ENCODE assay signal across 1 cellular context in the genomic region with DNA sequence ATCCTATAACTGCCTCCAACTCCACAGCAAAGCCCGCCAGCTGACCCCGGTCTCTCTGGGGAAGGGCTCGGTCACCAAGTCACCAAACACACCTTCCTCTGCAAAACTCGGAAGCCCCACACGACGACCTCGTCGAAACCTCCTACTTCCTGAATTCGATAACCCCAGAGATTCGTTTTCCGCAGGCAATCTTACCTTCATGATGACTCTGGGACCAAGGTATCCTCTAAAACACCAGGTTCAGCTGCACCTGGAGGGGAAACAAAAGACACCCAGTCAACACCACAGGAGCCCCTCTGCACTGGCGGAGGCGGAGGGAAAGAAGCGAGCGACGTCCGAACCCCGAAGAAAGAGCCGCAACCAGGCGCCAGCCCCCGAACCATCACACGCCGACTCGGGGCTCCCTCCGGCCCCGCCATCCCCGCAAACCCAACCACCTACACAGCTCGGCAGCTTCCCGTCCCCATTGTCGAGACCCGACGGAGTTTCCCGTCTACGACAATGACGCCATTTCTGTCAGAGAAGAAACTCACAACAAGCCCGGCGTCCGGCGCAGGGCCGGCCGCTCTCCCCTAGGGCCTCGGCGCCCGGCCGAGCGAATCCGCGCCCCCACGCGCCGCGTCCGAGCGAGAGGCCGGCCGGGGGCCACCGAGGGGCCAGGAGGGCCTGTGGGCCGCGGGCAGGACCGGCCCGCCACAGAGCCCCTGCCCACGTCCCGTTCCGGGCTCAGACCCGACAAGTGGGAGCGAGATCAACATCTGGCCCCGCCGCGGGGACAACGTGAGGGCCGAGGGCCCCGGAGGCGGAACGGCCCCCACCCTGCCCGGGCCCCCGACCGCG.
TF ChIP-seq lines count a peak whose summit lies in the region.

No MANE protein-coding gene starts in this region.

TF ChIP-seq in K562, 482 proteins besides CTCF, POLR2A, EP300 and RAD21 (continued from another document and continues in another):
- TF ChIP-seq SAP30 (IDR thresholded peaks at IDR 0.05; ENCODE audit: borderline replicate concordance, insufficient read depth, low read depth, low read length, poor library complexity, severe bottlenecking) (peak; percentile 83), SRSF3 (IDR thresholded peaks at IDR 0.05; ENCODE audit: insufficient read depth, low read length) (no peak), POLR2B (IDR thresholded peaks at IDR 0.05; ENCODE audit: low read depth, partially characterized antibody) (no peak), EGR1 (conservative IDR thresholded peaks at IDR 0.05) (peak; percentile 31; the same call in 1 of the 2 replicates), CBX2 (IDR thresholded peaks at IDR 0.05; ENCODE audit: insufficient read depth, low read length, poor library complexity, severe bottlenecking) (no peak), HNRNPLL (IDR thresholded peaks at IDR 0.05; ENCODE audit: low read depth, low read length, poor library complexity, severe bottlenecking) (peak; percentile 42), MECOM (CRISPR knock-in tag; IDR thresholded peaks at IDR 0.05) (no peak), CHD1 (IDR thresholded peaks at IDR 0.05; ENCODE audit: low read length) (peak; percentile 66), SAFB2 (IDR thresholded peaks at IDR 0.05; ENCODE audit: borderline replicate concordance, low read depth, low read length, severe bottlenecking) (no peak), LCOR (CRISPR knock-in tag; IDR thresholded peaks at IDR 0.05) (no peak), HDAC8 (tag; IDR thresholded peaks at IDR 0.05) (no peak), NR2C1 (IDR thresholded peaks at IDR 0.05) (no peak), NR2C1 (tag; IDR thresholded peaks at IDR 0.05) (no peak), SETDB1 (IDR thresholded peaks at IDR 0.05; ENCODE audit: low read length) (no peak), XRCC5 (IDR thresholded peaks at IDR 0.05; ENCODE audit: low read depth, low read length) (peak; percentile 70; the same call in 1 of the 2 replicates), ZNF212 (CRISPR knock-in tag; IDR thresholded peaks at IDR 0.05) (no peak), ADNP (tag; IDR thresholded peaks at IDR 0.05) (no peak), ZNF431 (CRISPR knock-in tag; IDR thresholded peaks at IDR 0.05) (0 out of 2 replicates have a peak, but pooled peaks have one; percentile 17), GABPB1 (CRISPR knock-in tag; IDR thresholded peaks at IDR 0.05) (no peak), SMC3 (conservative IDR thresholded peaks at IDR 0.05; ENCODE audit: insufficient read depth, low read depth, low read length) (no peak), ETV6 (IDR thresholded peaks at IDR 0.05; ENCODE audit: borderline replicate concordance in 1 of 2, low read depth in 2 of 2, low read length in 1 of 2) (no peak; a peak in 1 of 4 replicates), ETV6 (CRISPR knock-in tag; IDR thresholded peaks at IDR 0.05; ENCODE audit: borderline replicate concordance) (no peak), SRF (CRISPR knock-in tag; IDR thresholded peaks at IDR 0.05) (0 out of 4 replicates have a peak, but pooled peaks of 1 of the 2 experiments have one; percentile 40), HDAC2 (IDR thresholded peaks at IDR 0.05) (no peak), SMARCA5 (IDR thresholded peaks at IDR 0.05) (no peak), ZFX (CRISPR knock-in tag; IDR thresholded peaks at IDR 0.05) (peak; percentile 86), NR4A1 (CRISPR knock-in tag; IDR thresholded peaks at IDR 0.05) (no peak), NR4A1 (tag; IDR thresholded peaks at IDR 0.05) (no peak), HDAC3 (IDR thresholded peaks at IDR 0.05; ENCODE audit: borderline replicate concordance, partially characterized antibody) (no peak), PHF21A (IDR thresholded peaks at IDR 0.05; ENCODE audit: borderline replicate concordance, low read depth) (no peak), SNRNP70 (optimal IDR thresholded peaks at IDR 0.05; ENCODE audit: low read depth, low read length) (no peak), CBX8 (IDR thresholded peaks at IDR 0.05; ENCODE audit: borderline replicate concordance, extremely low read depth, low read depth, low read length, poor library complexity, severe bottlenecking) (no peak), NEUROD1 (IDR thresholded peaks at IDR 0.05; ENCODE audit: borderline replicate concordance, low read depth, low read length, partially characterized antibody) (no peak), TCFL5 (CRISPR knock-in tag; conservative IDR thresholded peaks at IDR 0.05) (no peak), RBM34 (IDR thresholded peaks at IDR 0.05; ENCODE audit: borderline replicate concordance, insufficient read depth, low read length) (no peak), GABPA (tag; conservative IDR thresholded peaks at IDR 0.05; ENCODE audit: low read depth) (no peak), CCNT2 (IDR thresholded peaks at IDR 0.05; ENCODE audit: borderline replicate concordance, extremely low read depth, insufficient read length, low read depth, low read length) (peak; percentile 77), CHD2 (IDR thresholded peaks at IDR 0.05; ENCODE audit: low read depth, low read length) (no peak), ZNF311 (CRISPR knock-in tag; IDR thresholded peaks at IDR 0.05) (no peak)
- TF ChIP-seq, protein P1, sequence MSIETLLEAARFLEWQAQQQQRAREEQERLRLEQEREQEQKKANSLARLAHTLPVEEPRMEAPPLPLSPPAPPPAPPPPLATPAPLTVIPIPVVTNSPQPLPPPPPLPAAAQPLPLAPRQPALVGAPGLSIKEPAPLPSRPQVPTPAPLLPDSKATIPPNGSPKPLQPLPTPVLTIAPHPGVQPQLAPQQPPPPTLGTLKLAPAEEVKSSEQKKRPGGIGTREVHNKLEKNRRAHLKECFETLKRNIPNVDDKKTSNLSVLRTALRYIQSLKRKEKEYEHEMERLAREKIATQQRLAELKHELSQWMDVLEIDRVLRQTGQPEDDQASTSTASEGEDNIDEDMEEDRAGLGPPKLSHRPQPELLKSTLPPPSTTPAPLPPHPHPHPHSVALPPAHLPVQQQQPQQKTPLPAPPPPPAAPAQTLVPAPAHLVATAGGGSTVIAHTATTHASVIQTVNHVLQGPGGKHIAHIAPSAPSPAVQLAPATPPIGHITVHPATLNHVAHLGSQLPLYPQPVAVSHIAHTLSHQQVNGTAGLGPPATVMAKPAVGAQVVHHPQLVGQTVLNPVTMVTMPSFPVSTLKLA (conservative IDR thresholded peaks at IDR 0.05): 0 out of 4 replicates have a peak, but pooled peaks have one; percentile 10 to 39
- TF ChIP-seq, protein P2, sequence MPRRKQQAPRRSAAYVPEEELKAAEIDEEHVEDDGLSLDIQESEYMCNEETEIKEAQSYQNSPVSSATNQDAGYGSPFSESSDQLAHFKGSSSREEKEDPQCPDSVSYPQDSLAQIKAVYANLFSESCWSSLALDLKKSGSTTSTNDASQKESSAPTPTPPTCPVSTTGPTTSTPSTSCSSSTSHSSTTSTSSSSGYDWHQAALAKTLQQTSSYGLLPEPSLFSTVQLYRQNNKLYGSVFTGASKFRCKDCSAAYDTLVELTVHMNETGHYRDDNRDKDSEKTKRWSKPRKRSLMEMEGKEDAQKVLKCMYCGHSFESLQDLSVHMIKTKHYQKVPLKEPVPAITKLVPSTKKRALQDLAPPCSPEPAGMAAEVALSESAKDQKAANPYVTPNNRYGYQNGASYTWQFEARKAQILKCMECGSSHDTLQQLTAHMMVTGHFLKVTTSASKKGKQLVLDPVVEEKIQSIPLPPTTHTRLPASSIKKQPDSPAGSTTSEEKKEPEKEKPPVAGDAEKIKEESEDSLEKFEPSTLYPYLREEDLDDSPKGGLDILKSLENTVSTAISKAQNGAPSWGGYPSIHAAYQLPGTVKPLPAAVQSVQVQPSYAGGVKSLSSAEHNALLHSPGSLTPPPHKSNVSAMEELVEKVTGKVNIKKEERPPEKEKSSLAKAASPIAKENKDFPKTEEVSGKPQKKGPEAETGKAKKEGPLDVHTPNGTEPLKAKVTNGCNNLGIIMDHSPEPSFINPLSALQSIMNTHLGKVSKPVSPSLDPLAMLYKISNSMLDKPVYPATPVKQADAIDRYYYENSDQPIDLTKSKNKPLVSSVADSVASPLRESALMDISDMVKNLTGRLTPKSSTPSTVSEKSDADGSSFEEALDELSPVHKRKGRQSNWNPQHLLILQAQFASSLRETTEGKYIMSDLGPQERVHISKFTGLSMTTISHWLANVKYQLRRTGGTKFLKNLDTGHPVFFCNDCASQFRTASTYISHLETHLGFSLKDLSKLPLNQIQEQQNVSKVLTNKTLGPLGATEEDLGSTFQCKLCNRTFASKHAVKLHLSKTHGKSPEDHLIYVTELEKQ (CRISPR knock-in tag; IDR thresholded peaks at IDR 0.05): no peak
- TF ChIP-seq, protein P3, sequence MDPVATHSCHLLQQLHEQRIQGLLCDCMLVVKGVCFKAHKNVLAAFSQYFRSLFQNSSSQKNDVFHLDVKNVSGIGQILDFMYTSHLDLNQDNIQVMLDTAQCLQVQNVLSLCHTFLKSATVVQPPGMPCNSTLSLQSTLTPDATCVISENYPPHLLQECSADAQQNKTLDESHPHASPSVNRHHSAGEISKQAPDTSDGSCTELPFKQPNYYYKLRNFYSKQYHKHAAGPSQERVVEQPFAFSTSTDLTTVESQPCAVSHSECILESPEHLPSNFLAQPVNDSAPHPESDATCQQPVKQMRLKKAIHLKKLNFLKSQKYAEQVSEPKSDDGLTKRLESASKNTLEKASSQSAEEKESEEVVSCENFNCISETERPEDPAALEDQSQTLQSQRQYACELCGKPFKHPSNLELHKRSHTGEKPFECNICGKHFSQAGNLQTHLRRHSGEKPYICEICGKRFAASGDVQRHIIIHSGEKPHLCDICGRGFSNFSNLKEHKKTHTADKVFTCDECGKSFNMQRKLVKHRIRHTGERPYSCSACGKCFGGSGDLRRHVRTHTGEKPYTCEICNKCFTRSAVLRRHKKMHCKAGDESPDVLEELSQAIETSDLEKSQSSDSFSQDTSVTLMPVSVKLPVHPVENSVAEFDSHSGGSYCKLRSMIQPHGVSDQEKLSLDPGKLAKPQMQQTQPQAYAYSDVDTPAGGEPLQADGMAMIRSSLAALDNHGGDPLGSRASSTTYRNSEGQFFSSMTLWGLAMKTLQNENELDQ (CRISPR knock-in tag; IDR thresholded peaks at IDR 0.05; ENCODE audit: borderline replicate concordance): 0 out of 2 replicates have a peak, but pooled peaks have one; percentile 40
- TF ChIP-seq, protein P4, sequence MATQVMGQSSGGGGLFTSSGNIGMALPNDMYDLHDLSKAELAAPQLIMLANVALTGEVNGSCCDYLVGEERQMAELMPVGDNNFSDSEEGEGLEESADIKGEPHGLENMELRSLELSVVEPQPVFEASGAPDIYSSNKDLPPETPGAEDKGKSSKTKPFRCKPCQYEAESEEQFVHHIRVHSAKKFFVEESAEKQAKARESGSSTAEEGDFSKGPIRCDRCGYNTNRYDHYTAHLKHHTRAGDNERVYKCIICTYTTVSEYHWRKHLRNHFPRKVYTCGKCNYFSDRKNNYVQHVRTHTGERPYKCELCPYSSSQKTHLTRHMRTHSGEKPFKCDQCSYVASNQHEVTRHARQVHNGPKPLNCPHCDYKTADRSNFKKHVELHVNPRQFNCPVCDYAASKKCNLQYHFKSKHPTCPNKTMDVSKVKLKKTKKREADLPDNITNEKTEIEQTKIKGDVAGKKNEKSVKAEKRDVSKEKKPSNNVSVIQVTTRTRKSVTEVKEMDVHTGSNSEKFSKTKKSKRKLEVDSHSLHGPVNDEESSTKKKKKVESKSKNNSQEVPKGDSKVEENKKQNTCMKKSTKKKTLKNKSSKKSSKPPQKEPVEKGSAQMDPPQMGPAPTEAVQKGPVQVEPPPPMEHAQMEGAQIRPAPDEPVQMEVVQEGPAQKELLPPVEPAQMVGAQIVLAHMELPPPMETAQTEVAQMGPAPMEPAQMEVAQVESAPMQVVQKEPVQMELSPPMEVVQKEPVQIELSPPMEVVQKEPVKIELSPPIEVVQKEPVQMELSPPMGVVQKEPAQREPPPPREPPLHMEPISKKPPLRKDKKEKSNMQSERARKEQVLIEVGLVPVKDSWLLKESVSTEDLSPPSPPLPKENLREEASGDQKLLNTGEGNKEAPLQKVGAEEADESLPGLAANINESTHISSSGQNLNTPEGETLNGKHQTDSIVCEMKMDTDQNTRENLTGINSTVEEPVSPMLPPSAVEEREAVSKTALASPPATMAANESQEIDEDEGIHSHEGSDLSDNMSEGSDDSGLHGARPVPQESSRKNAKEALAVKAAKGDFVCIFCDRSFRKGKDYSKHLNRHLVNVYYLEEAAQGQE (CRISPR knock-in tag; IDR thresholded peaks at IDR 0.05; ENCODE audit: low read depth): no peak
- TF ChIP-seq, protein P5, sequence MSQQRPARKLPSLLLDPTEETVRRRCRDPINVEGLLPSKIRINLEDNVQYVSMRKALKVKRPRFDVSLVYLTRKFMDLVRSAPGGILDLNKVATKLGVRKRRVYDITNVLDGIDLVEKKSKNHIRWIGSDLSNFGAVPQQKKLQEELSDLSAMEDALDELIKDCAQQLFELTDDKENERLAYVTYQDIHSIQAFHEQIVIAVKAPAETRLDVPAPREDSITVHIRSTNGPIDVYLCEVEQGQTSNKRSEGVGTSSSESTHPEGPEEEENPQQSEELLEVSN (IDR thresholded peaks at IDR 0.05; ENCODE audit: borderline replicate concordance in 1 of 2, extremely low read depth in 1 of 2, insufficient read depth in 1 of 2, insufficient read length in 1 of 2, low read depth in 1 of 2, low read length in 1 of 2, poor library complexity in 1 of 2, severe bottlenecking in 1 of 2): no peak
- TF ChIP-seq, protein P6, sequence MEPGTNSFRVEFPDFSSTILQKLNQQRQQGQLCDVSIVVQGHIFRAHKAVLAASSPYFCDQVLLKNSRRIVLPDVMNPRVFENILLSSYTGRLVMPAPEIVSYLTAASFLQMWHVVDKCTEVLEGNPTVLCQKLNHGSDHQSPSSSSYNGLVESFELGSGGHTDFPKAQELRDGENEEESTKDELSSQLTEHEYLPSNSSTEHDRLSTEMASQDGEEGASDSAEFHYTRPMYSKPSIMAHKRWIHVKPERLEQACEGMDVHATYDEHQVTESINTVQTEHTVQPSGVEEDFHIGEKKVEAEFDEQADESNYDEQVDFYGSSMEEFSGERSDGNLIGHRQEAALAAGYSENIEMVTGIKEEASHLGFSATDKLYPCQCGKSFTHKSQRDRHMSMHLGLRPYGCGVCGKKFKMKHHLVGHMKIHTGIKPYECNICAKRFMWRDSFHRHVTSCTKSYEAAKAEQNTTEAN (CRISPR knock-in tag; IDR thresholded peaks at IDR 0.05): no peak
- TF ChIP-seq, protein P7, sequence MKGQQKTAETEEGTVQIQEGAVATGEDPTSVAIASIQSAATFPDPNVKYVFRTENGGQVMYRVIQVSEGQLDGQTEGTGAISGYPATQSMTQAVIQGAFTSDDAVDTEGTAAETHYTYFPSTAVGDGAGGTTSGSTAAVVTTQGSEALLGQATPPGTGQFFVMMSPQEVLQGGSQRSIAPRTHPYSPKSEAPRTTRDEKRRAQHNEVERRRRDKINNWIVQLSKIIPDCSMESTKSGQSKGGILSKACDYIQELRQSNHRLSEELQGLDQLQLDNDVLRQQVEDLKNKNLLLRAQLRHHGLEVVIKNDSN (CRISPR knock-in tag; IDR thresholded peaks at IDR 0.05): no peak
